Comparison of ENCODE assay signal across 9 cellular contexts in genomic region chr3:159260049-159260662, GRCh38.
A peak's percentile ranks its signal among the peaks of the same experiment; 100 is the strongest.
DNase-seq lines count a peak whose midpoint lies in the region; ATAC-seq and TF ChIP-seq lines count a peak whose summit lies in the region.
"Had no signal": no experiment of that assay in that cellular context is flagged by ENCODE, and none has a peak within 500 bp of the region (broad histone marks: within the 10 kb centered on the region; RNA-seq: fewer than 3 reads in every experiment).

No MANE protein-coding gene starts in this region.

- no peak overlapping the region for H3K27ac ChIP-seq in cardiac muscle cell

- no peak overlapping the region for H3K4me3 ChIP-seq in cardiac muscle cell
- no peak overlapping the region for H3K4me3 ChIP-seq in retinal pigment epithelial cell (ENCODE audit: low read length)

- H3K9me3 Mint-ChIP-seq in activated T-cell treated with anti-CD3 and anti-CD28 coated beads, Interleukin-2, amount 50 U/mL, for 72 hours, result no peaks in the 10 kb centered on the region
- no peaks in the 10 kb centered on the region for H3K9me3 Mint-ChIP-seq in activated T-cell treated with anti-CD3 and anti-CD28 coated beads, Interleukin-2, amount 50 U/mL, for 24 hours
- no peaks in the 10 kb centered on the region for H3K9me3 Mint-ChIP-seq in activated T-helper 1 cell treated with anti-CD3 and anti-CD28 coated beads, Interleukin-12 subunit alpha, Interleukin-12 subunit beta, Interleukin-2, Interleukin-4 antibody, amounts not matched to agents 30 ng/mL and 10 ng/mL and 1 ng/mL, durations not matched to agents 14 hours and 24 hours and 36 hours
- H3K9me3 Mint-ChIP-seq: dendritic cell treated with granulocyte-macrophage colony-stimulating factor and Interleukin-4, amounts not matched to agents 40 ng/mL and 50 ng/mL, for 4 days had no signal

- peak; percentile 69 for TF ChIP-seq CTCF in cardiac muscle cell (IDR thresholded peaks at IDR 0.05; ENCODE audit: low read depth, low read length)
- TF ChIP-seq CTCF in retinal pigment epithelial cell (conservative IDR thresholded peaks at IDR 0.05; ENCODE audit: low read depth, low read length), result peak; percentile 64

- no peak overlapping the region for H3K4me3 Mint-ChIP-seq in activated T-cell treated with anti-CD3 and anti-CD28 coated beads, Interleukin-2, amount 50 U/mL, for 72 hours
- no peak overlapping the region for H3K4me3 Mint-ChIP-seq in activated T-cell treated with anti-CD3 and anti-CD28 coated beads, Interleukin-2, amount 50 U/mL, for 24 hours
- H3K4me3 Mint-ChIP-seq in activated T-helper 1 cell treated with anti-CD3 and anti-CD28 coated beads, Interleukin-12 subunit alpha, Interleukin-12 subunit beta, Interleukin-2, Interleukin-4 antibody, amounts not matched to agents 30 ng/mL and 10 ng/mL and 1 ng/mL, durations not matched to agents 14 hours and 24 hours and 36 hours, result no peak overlapping the region
- H3K4me3 Mint-ChIP-seq: dendritic cell treated with granulocyte-macrophage colony-stimulating factor and Interleukin-4, amounts not matched to agents 40 ng/mL and 50 ng/mL, for 4 days had no signal

- peak; percentile 27 to 31 for DNase-seq in activated T-cell treated with anti-CD3 and anti-CD28 coated beads, Interleukin-2, amount 50 U/mL, for 72 hours
- no peak for DNase-seq in activated T-cell treated with anti-CD3 and anti-CD28 coated beads, Interleukin-2, amount 50 U/mL, for 24 hours
- DNase-seq in NCI-H2227 treated with DMSO at 0.1 percent for 48 hours (lab: John Stamatoyannopoulos, UW) (peak; percentile 36), cardiac muscle cell (ENCODE audit: low read depth in 1 of 2, low spot score in 1 of 2) (peak; percentile 76 to 84), retinal pigment epithelial cell (ENCODE audit: low read depth) (no peak), OCI-M2 (lab: John Stamatoyannopoulos, UW; ENCODE audit: unreplicated experiment) (no peak)
- peak; percentile 2 for DNase-seq in activated T-helper 1 cell treated with anti-CD3 and anti-CD28 coated beads, Interleukin-12 subunit alpha, Interleukin-12 subunit beta, Interleukin-2, Interleukin-4 antibody, amounts not matched to agents 30 ng/mL and 10 ng/mL and 1 ng/mL, durations not matched to agents 14 hours and 24 hours and 36 hours (ENCODE audit: low spot score)

- ATAC-seq in activated T-cell treated with anti-CD3 and anti-CD28 coated beads, Interleukin-2, amount 50 U/mL, for 72 hours (replicated peaks in 1 of 2), result peak; percentile 32 to 38
- ATAC-seq in HG02870 (IDR thresholded peaks at IDR 0.05; ENCODE audit: unreplicated experiment), result peak; percentile 61

- H3K4me1 Mint-ChIP-seq in activated T-cell treated with anti-CD3 and anti-CD28 coated beads, Interleukin-2, amount 50 U/mL, for 72 hours (ENCODE audit: low read depth), result no peaks in the 10 kb centered on the region
- H3K4me1 Mint-ChIP-seq in activated T-cell treated with anti-CD3 and anti-CD28 coated beads, Interleukin-2, amount 50 U/mL, for 24 hours (ENCODE audit: low read depth), result no peaks in the 10 kb centered on the region
- no peaks in the 10 kb centered on the region for H3K4me1 Mint-ChIP-seq in activated T-helper 1 cell treated with anti-CD3 and anti-CD28 coated beads, Interleukin-12 subunit alpha, Interleukin-12 subunit beta, Interleukin-2, Interleukin-4 antibody, amounts not matched to agents 30 ng/mL and 10 ng/mL and 1 ng/mL, durations not matched to agents 14 hours and 24 hours and 36 hours (ENCODE audit: low read depth)

- no peaks in the 10 kb centered on the region for H3K27me3 ChIP-seq in cardiac muscle cell

- H3K27me3 Mint-ChIP-seq in activated T-cell treated with anti-CD3 and anti-CD28 coated beads, Interleukin-2, amount 50 U/mL, for 72 hours (ENCODE audit: low read depth), result peaks cover 21% of the 10 kb centered on the region
- peaks cover 10% of the 10 kb centered on the region for H3K27me3 Mint-ChIP-seq in activated T-cell treated with anti-CD3 and anti-CD28 coated beads, Interleukin-2, amount 50 U/mL, for 24 hours
- H3K27me3 Mint-ChIP-seq in activated T-helper 1 cell treated with anti-CD3 and anti-CD28 coated beads, Interleukin-12 subunit alpha, Interleukin-12 subunit beta, Interleukin-2, Interleukin-4 antibody, amounts not matched to agents 30 ng/mL and 10 ng/mL and 1 ng/mL, durations not matched to agents 14 hours and 24 hours and 36 hours (ENCODE audit: insufficient read depth), result peaks cover 4% of the 10 kb centered on the region

- no peaks in the 10 kb centered on the region for H3K36me3 Mint-ChIP-seq in activated T-cell treated with anti-CD3 and anti-CD28 coated beads, Interleukin-2, amount 50 U/mL, for 72 hours (ENCODE audit: insufficient read depth in 2 of 2)
- no peaks in the 10 kb centered on the region for H3K36me3 Mint-ChIP-seq in activated T-cell treated with anti-CD3 and anti-CD28 coated beads, Interleukin-2, amount 50 U/mL, for 24 hours (ENCODE audit: low read depth)
- no peaks in the 10 kb centered on the region for H3K36me3 Mint-ChIP-seq in activated T-helper 1 cell treated with anti-CD3 and anti-CD28 coated beads, Interleukin-12 subunit alpha, Interleukin-12 subunit beta, Interleukin-2, Interleukin-4 antibody, amounts not matched to agents 30 ng/mL and 10 ng/mL and 1 ng/mL, durations not matched to agents 14 hours and 24 hours and 36 hours (ENCODE audit: low read depth)

- no peaks in the 10 kb centered on the region for H3K36me3 ChIP-seq in cardiac muscle cell

- H3K27ac Mint-ChIP-seq in activated T-cell treated with anti-CD3 and anti-CD28 coated beads, Interleukin-2, amount 50 U/mL, for 72 hours, result no peak overlapping the region
- no peak overlapping the region for H3K27ac Mint-ChIP-seq in activated T-cell treated with anti-CD3 and anti-CD28 coated beads, Interleukin-2, amount 50 U/mL, for 24 hours
- H3K27ac Mint-ChIP-seq in activated T-helper 1 cell treated with anti-CD3 and anti-CD28 coated beads, Interleukin-12 subunit alpha, Interleukin-12 subunit beta, Interleukin-2, Interleukin-4 antibody, amounts not matched to agents 30 ng/mL and 10 ng/mL and 1 ng/mL, durations not matched to agents 14 hours and 24 hours and 36 hours, result no peak overlapping the region
- H3K27ac Mint-ChIP-seq: dendritic cell treated with granulocyte-macrophage colony-stimulating factor and Interleukin-4, amounts not matched to agents 40 ng/mL and 50 ng/mL, for 4 days had no signal

- intact Hi-C loops in activated T-helper 1 cell treated with anti-CD3 and anti-CD28 coated beads, Interleukin-12 subunit alpha, Interleukin-12 subunit beta, Interleukin-2, Interleukin-4 antibody, amounts not matched to agents 30 ng/mL and 10 ng/mL and 1 ng/mL, durations not matched to agents 14 hours and 24 hours and 36 hours (cut with micrococcal nuclease), result loop anchor here (1.0 to 10.0 kb wide), 7 partner anchors 130 to 1227 kb away; no protein-coding TSS in a partner anchor

- no peaks in the 10 kb centered on the region for H3K4me1 ChIP-seq in cardiac muscle cell (ENCODE audit: low read depth)

- H3K9me3 ChIP-seq in cardiac muscle cell (ENCODE audit: low read depth), result no peaks in the 10 kb centered on the region

Comparison
In these comparisons a context has a peak if more than half of its experiments do, and no peak if none do; other contexts are left out.
1. DNase-seq: peak in activated T-cell treated with anti-CD3 and anti-CD28 coated beads, Interleukin-2, amount 50 U/mL, for 72 hours (2 of 2), NCI-H2227 treated with DMSO at 0.1 percent for 48 hours (single experiment), activated T-helper 1 cell treated with anti-CD3 and anti-CD28 coated beads, Interleukin-12 subunit alpha, Interleukin-12 subunit beta, Interleukin-2, Interleukin-4 antibody, amounts not matched to agents 30 ng/mL and 10 ng/mL and 1 ng/mL, durations not matched to agents 14 hours and 24 hours and 36 hours (single experiment) and cardiac muscle cell (2 of 2); none in activated T-cell treated with anti-CD3 and anti-CD28 coated beads, Interleukin-2, amount 50 U/mL, for 24 hours (single experiment), retinal pigment epithelial cell (single experiment) and OCI-M2 (single experiment).